In the genomic region with DNA sequence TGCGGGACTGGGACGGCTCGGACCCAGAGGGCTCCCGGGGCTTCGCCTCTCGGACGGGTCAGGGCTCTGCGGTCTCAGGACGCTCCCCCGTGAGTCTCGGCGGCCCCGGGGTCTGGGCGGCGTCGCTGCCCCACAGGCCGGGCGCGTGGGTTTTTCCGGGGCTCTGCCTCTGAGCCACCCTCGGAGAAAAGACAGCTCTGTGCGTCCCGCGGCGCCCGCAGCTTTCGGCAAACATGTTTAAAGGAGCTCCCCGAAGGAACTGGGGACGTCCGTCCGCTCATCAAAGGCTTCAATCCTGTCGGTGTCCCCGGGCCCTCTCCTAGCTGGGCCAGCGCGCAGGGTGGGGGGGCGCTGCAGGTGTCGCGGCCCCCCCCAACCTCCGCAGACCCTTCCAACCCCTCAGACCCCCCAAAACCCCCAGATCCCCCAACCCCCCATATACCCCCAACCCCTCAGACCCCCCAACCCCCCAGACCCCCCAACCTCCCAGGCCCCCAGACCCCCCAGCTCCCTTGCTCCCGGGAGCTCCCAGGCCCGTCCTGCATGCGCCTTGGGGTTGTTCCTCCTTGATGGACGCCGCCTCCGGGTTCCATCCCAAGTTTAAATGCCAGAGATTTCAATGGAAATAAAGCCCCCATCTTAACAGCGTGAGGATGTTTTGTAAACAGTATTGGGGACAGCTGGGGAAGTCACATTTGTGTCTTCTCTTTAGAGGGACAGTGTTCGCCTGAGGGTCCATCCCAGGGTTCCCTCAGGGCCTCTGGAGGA, we compare ENCODE assay signal across 8 cellular contexts. TPM values are rescaled to one million over a fixed set of nuclear protein-coding genes. Genes with fewer than 3 reads are reported as not detected.
DNase-seq lines count a peak whose midpoint lies in the region; ATAC-seq lines count a peak whose summit lies in the region.

No MANE protein-coding gene starts in this region.

- DNase-seq in NCI-H82 (lab: John Stamatoyannopoulos, UW) (peak; percentile 35), NCI-H82 treated with DMSO at 0.1 percent for 48 hours (lab: John Stamatoyannopoulos, UW; ENCODE audit: unreplicated experiment) (no peak), T-helper 1 cell (peak in 3 of 5 donors; percentile 25 to 45 (median 30)), naive B cell (peak; percentile 44), NCI-H510A treated with DMSO at 0.1 percent for 48 hours (lab: John Stamatoyannopoulos, UW) (no peak), NCI-H2196 (lab: John Stamatoyannopoulos, UW; ENCODE audit: unreplicated experiment) (no peak)

- H3K27me3 ChIP-seq in duodenal mucosa (ENCODE audit: control insufficient read depth in 1 of 2, insufficient read depth in 2 of 2, low read length in 2 of 2) = peaks cover 5 to 11% of the 10 kb centered on the region in 2 donors

- H3K36me3 ChIP-seq in duodenal mucosa (ENCODE audit: control insufficient read depth in 1 of 2, insufficient read depth in 2 of 2, low read length in 2 of 2) = peaks cover 0 to 7% of the 10 kb centered on the region in 2 donors

- H3K9me3 ChIP-seq in duodenal mucosa (ENCODE audit: control insufficient read depth in 1 of 2, low read length in 2 of 2) = peaks cover 6 to 7% of the 10 kb centered on the region in 2 donors

- H3K4me1 Mint-ChIP-seq in naive B cell = peaks cover 6 to 14% (median 14%) of the 10 kb centered on the region in 3 donors

- H3K9me3 Mint-ChIP-seq in naive B cell = peaks cover 1 to 6% (median 5%) of the 10 kb centered on the region in 7 donors

- H3K4me1 ChIP-seq in duodenal mucosa (ENCODE audit: control insufficient read depth in 1 of 2, insufficient read depth in 2 of 2, low read length in 2 of 2) = peaks cover 3 to 13% of the 10 kb centered on the region in 2 donors

- H3K27me3 Mint-ChIP-seq in naive B cell = peaks cover 7 to 9% (median 8%) of the 10 kb centered on the region in 3 donors

- no peak overlapping the region for H3K27ac ChIP-seq in duodenal mucosa (ENCODE audit: low read depth, low read length)

- H3K27ac Mint-ChIP-seq in naive B cell = peak overlapping the region in 1 of 6 donors; percentile 86

- peak overlapping the region in 1 of 2 donors; percentile 25 for H3K9ac ChIP-seq in duodenal mucosa (ENCODE audit: low read depth in 1 of 2, low read length in 2 of 2)

- peak overlapping the region; percentile 47 to 90 (median 70) for H3K4me3 Mint-ChIP-seq in naive B cell

- peak overlapping the region; percentile 50 to 59 for H3K4me3 ChIP-seq in duodenal mucosa (ENCODE audit: low read depth in 1 of 2, low read length in 2 of 2)

- H3K36me3 Mint-ChIP-seq in naive B cell = peaks cover 0 to 17% of the 10 kb centered on the region in 2 donors

- ATAC-seq in naive B cell (ENCODE audit: low read depth in 2 of 2) (peak; percentile 1 to 8), GM18861 (IDR thresholded peaks at IDR 0.05; ENCODE audit: unreplicated experiment) (no peak)

RNA-seq across cellular contexts. Expression of a gene that starts 1.0 kb away (rescaled TPM):
- 1 to 10 TPM in 5 of 6 donors, not detected in 1; 2.0 to 6.3 (median 4.3) TPM for polyA plus RNA-seq in naive B cell (ENCODE audit: low read depth in 6 of 6)

RNA-seq across cellular contexts. Expression of a gene that starts 42.8 kb away (rescaled TPM):
- not detected for polyA plus RNA-seq in naive B cell (ENCODE audit: low read depth in 6 of 6)

RNA-seq across cellular contexts. Expression of a gene that starts 56.8 kb away (rescaled TPM):
- polyA plus RNA-seq in naive B cell (ENCODE audit: low read depth in 6 of 6) = not detected

Comparison
In these comparisons a context has a peak if more than half of its experiments do, and no peak if none do; other contexts are left out.
1. DNase-seq: peak in NCI-H82 (single experiment), T-helper 1 cell (3 of 5) and naive B cell (single experiment); none in NCI-H82 treated with DMSO at 0.1 percent for 48 hours (single experiment), NCI-H510A treated with DMSO at 0.1 percent for 48 hours (single experiment) and NCI-H2196 (single experiment).